1 cellular context compared by ENCODE assay signal in genomic region chr12:53972152-53972702, GRCh38.
TF ChIP-seq lines count a peak whose summit lies in the region.

No MANE protein-coding gene starts in this region.

TF ChIP-seq in H1, 55 proteins besides CTCF, POLR2A, EP300 and RAD21:
- TF ChIP-seq BRCA1 (IDR thresholded peaks at IDR 0.05; ENCODE audit: low read depth, low read length) (no peak), EZH2 (IDR thresholded peaks at IDR 0.05; ENCODE audit: low read depth, low read length, severe bottlenecking) (peak; percentile 18), HDAC6 (IDR thresholded peaks at IDR 0.05; ENCODE audit: low read depth, low read length) (no peak), SP2 (IDR thresholded peaks at IDR 0.05; ENCODE audit: low read length) (no peak), EGR1 (IDR thresholded peaks at IDR 0.05; ENCODE audit: borderline replicate concordance, low read depth, low read length) (no peak), RNF2 (IDR thresholded peaks at IDR 0.05; ENCODE audit: borderline replicate concordance, low read depth, low read length, missing control alignments, poor library complexity, severe bottlenecking) (no peak)
TF ChIP-seq in H1: peak in this region for 1.
